Comparison of ENCODE assay signal across 13 cellular contexts in the genomic region with DNA sequence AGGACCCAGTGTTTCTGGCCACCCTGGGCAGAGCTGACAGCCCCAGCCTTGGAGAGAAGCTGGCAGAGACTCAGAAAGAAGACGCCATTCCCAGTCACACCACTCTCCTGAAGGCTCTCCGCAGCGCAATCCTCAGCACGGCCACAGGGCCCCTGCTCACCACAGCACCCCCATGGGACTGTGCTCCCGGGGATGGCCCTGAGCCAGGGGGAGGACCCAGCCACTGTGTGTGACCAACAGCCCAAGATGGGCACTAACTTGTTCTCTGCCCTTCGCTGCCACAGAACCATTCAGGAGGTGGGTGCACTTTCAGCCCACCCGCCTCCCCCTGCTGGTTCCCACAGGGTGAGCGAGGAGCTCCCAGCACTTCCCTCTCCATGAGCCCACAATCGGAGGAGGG. TPM values are rescaled to one million over a fixed set of nuclear protein-coding genes. Genes with fewer than 3 reads are reported as not detected.
DNase-seq lines count a peak whose midpoint lies in the region; ATAC-seq, FAIRE-seq and TF ChIP-seq lines count a peak whose summit lies in the region.
"Had no signal": no experiment of that assay in that cellular context is flagged by ENCODE, and none has a peak within 500 bp of the region (broad histone marks: within the 10 kb centered on the region; RNA-seq: fewer than 3 reads in every experiment).

No MANE protein-coding gene starts in this region.

- no peak overlapping the region for H2AFZ ChIP-seq in HepG2 (ENCODE audit: low read length)

- peaks cover 46% of the 10 kb centered on the region for H3K4me1 ChIP-seq in HepG2 (ENCODE audit: insufficient read depth, low read length)
- no peaks in the 10 kb centered on the region for H3K4me1 ChIP-seq in right lobe of liver

- TF ChIP-seq EP300 in HepG2 (IDR thresholded peaks at IDR 0.05; ENCODE audit: low read depth in 2 of 2, low read length in 2 of 2) (no peak), HepG2 (CRISPR knock-in tag; IDR thresholded peaks at IDR 0.05; ENCODE audit: borderline replicate concordance) (no peak)

- H3K27me3 ChIP-seq in HepG2 (ENCODE audit: control insufficient read depth in 1 of 2, insufficient read depth in 2 of 2, low read length in 2 of 2) (no peaks in the 10 kb centered on the region), right lobe of liver (no peaks in the 10 kb centered on the region)

- no peak overlapping the region for H3K9ac ChIP-seq in HepG2 (ENCODE audit: insufficient read depth, low read depth, low read length)

- intact Hi-C loops in HepG2 (cut with micrococcal nuclease; ENCODE audit: unreplicated experiment) = no loop called here
- intact Hi-C loops in right lobe of liver (cut with DNase I) = no loop called here

- no peak for DNase-seq in HepG2 (ENCODE audit: low spot score)
- no peak for DNase-seq in right lobe of liver
- peak; percentile 79 for DNase-seq in astrocyte of the hippocampus (ENCODE audit: low read depth, low spot score)
- DNase-seq in iPS-NIHi7 (ENCODE audit: extremely low spot score) = peak; percentile 42
- DNase-seq in urothelium cell line (ENCODE audit: low spot score) = peak; percentile 37
- no peak for DNase-seq in GM19239 (ENCODE audit: insufficient read length, low spot score)
- no peak for DNase-seq in activated effector memory CD4-positive, alpha-beta T cell treated with Interleukin-2 at 50 U/mL for 16 hours
- DNase-seq: activated CD8-positive, alpha-beta memory T cell treated with anti-CD3 and anti-CD28 coated beads for 24 hours; NCI-H526; nephron progenitor cell; stimulated activated CD4-positive, alpha-beta T cell treated with anti-CD3 and anti-CD28 coated beads, Interleukin-15, amount 100 ng/mL, for 24 hours; T-cell had no signal

- H3K27ac ChIP-seq in HepG2 (ENCODE audit: extremely low read length, insufficient read depth, low read length) (no peak overlapping the region), right lobe of liver (no peak overlapping the region)

- BruUV-seq in HepG2 (replicated peaks; lab: Mats Ljungman, UMichigan) = no TSS peak

- POLR2A ChIA-PET in HepG2 (lab: Yijun Ruan, JAX) = interaction anchor here (1.5 kb wide), 1 partner anchor 14 kb away, joined by 8 read pairs; no protein-coding TSS in a partner anchor

- FAIRE-seq in HepG2 (lab: Jason Lieb, UNC) = no peak
- no peak for FAIRE-seq in urothelium cell line (lab: Jason Lieb, UNC)
- FAIRE-seq in GM19239 (lab: Jason Lieb, UNC) = no peak

- H3K36me3 ChIP-seq in HepG2 (replicated peaks in 1 of 2; ENCODE audit: control insufficient read depth in 1 of 2, insufficient read depth in 2 of 2, low read length in 2 of 2) = peaks cover 0 to 5% of the 10 kb centered on the region in 2 experiments; a peak in 2 of 5 replicates
- H3K36me3 ChIP-seq in right lobe of liver = no peaks in the 10 kb centered on the region

- peaks cover 45% of the 10 kb centered on the region; the same call in 1 of the 2 replicates for H4K20me1 ChIP-seq in HepG2 (ENCODE audit: insufficient read depth, low read length)

- H3K4me2 ChIP-seq in HepG2 (ENCODE audit: low read depth, low read length) = no peak overlapping the region

- H3K79me2 ChIP-seq in HepG2 (ENCODE audit: insufficient read depth, low read length) = peaks cover 56% of the 10 kb centered on the region

- TF ChIP-seq CTCF in HepG2 (CRISPR knock-in tag; IDR thresholded peaks at IDR 0.05) (no peak), right lobe of liver (IDR thresholded peaks at IDR 0.05) (no peak)

- peak; percentile 42 for ATAC-seq in HepG2
- ATAC-seq in right lobe of liver = no peak
- no peak for ATAC-seq in HG03097 (IDR thresholded peaks at IDR 0.05; ENCODE audit: low FRiP score, unreplicated experiment)
- ATAC-seq: T-cell had no signal

- TF ChIP-seq POLR2A in HepG2 (IDR thresholded peaks at IDR 0.05; ENCODE audit: insufficient read depth in 1 of 2, low read depth in 2 of 2, low read length in 2 of 2) = no peak
- no peak for TF ChIP-seq POLR2A in right lobe of liver (IDR thresholded peaks at IDR 0.05)

- H3K9me3 ChIP-seq in HepG2 (ENCODE audit: low read length) (no peaks in the 10 kb centered on the region), right lobe of liver (no peaks in the 10 kb centered on the region)

- TF ChIP-seq RAD21 in HepG2 (CRISPR knock-in tag; IDR thresholded peaks at IDR 0.05) = no peak

- CTCF ChIA-PET in HepG2 (lab: Yijun Ruan, JAX; ENCODE audit: low intra/inter-chr PET ratio, low total read pairs) = no interaction called here

- in situ Hi-C loops in HepG2 (cut with HindIII; ENCODE audit: extremely low pct_ligation_motif_present, low pct_unique_long_range_greater_than_20kb) = no loop called here

- WGBS in HepG2 (ENCODE audit: low lambda C conversion rate) = 77% methylated on average over 3 of the region's 9 CpGs
- 0% methylated on average over 1 of the region's 9 CpGs for WGBS in right lobe of liver (ENCODE audit: insufficient coverage, low coverage, low lambda C conversion rate, missing lambda C conversion rate)

- no peak overlapping the region for H3K4me3 ChIP-seq in HepG2 (replicated peaks in 1 of 3; ENCODE audit: insufficient read depth in 1 of 3, low read depth in 2 of 3, low read length in 3 of 3)
- no peak overlapping the region for H3K4me3 ChIP-seq in right lobe of liver

TF ChIP-seq in HepG2, 621 proteins besides CTCF, POLR2A, EP300 and RAD21:
- TF ChIP-seq PCBP2 (optimal IDR thresholded peaks at IDR 0.05; ENCODE audit: low read depth, low read length, poor library complexity, severe bottlenecking) (no peak), ZNF331 (CRISPR knock-in tag; IDR thresholded peaks at IDR 0.05) (no peak), ZNF263 (CRISPR knock-in tag; IDR thresholded peaks at IDR 0.05) (peak; percentile 65; the same call in 1 of the 2 replicates)

RNA-seq across cellular contexts. Expression of a gene that starts 57.1 kb away (rescaled TPM):
- total RNA-seq in HepG2 (2016; rRNA removed; fragmentation: Illumina TruSeq; extraction: Trizol) (9.7 and 16.5 TPM in 2 replicates), right lobe of liver (10 to 100 TPM; 11.8 to 23.4 (median 15.4) TPM)
- total RNA-seq in HepG2 (2016; cell fraction: cytosol; rRNA removed; fragmentation: Illumina TruSeq; extraction: Trizol; ENCODE audit: low read depth) = 5.1 and 6.8 TPM in 2 replicates
- total RNA-seq in HepG2 (2016; cell fraction: insoluble cytoplasmic fraction; rRNA removed; fragmentation: Illumina TruSeq; extraction: Trizol) = 10.3 and 17.3 TPM in 2 replicates
- total RNA-seq in HepG2 (2016; cell fraction: membrane; rRNA removed; fragmentation: Illumina TruSeq; extraction: Trizol) = 17.8 and 18.8 TPM in 2 replicates
- 27.1 and 31.3 TPM in 2 replicates for total RNA-seq in HepG2 (2016; cell fraction: nucleus; rRNA removed; fragmentation: Illumina TruSeq; extraction: Trizol)
- 4.9 and 14.0 TPM in 2 replicates for polyA plus RNA-seq in HepG2 (2011; rRNA removed)
- 4.0 and 5.4 TPM in 2 replicates for polyA plus RNA-seq in HepG2 (2011; cell fraction: cytosol; rRNA removed)
- 10.8 and 10.9 TPM in 2 replicates for polyA plus RNA-seq in HepG2 (2011; cell fraction: nucleus; rRNA removed)
- 25.5 and 37.8 TPM in 2 replicates for polyA plus RNA-seq in HepG2 (2012)
- 13.3 and 14.2 TPM in 2 replicates for polyA plus RNA-seq in HepG2 (2016; cell fraction: cytosol; fragmentation: Illumina TruSeq; extraction: Trizol; ENCODE audit: low read depth)
- polyA plus RNA-seq in HepG2 (2016; cell fraction: insoluble cytoplasmic fraction; fragmentation: Illumina TruSeq; extraction: Trizol; ENCODE audit: low read depth) = 30.0 and 42.2 TPM in 2 replicates
- 26.4 and 33.9 TPM in 2 replicates for polyA plus RNA-seq in HepG2 (2016; cell fraction: membrane; fragmentation: Illumina TruSeq; extraction: Trizol; ENCODE audit: low read depth)
- polyA plus RNA-seq in HepG2 (2016; cell fraction: nucleus; fragmentation: Illumina TruSeq; extraction: Trizol; ENCODE audit: insufficient read depth, low read depth) = 35.3 and 41.4 TPM in 2 replicates
- 10.0 and 16.9 TPM in 2 replicates for polyA minus RNA-seq in HepG2 (2011; rRNA and poly(A)+ RNA removed; ENCODE audit: low replicate concordance)
- 15.8 and 19.7 TPM in 2 replicates for polyA minus RNA-seq in HepG2 (2011; cell fraction: cytosol; rRNA and poly(A)+ RNA removed)
- 40.8 and 43.4 TPM in 2 replicates for polyA minus RNA-seq in HepG2 (2011; cell fraction: nucleus; rRNA and poly(A)+ RNA removed)

RNA-seq across cellular contexts. Expression of a gene that starts 57.6 kb away (rescaled TPM):
- total RNA-seq in HepG2 (2016; rRNA removed; fragmentation: Illumina TruSeq; extraction: Trizol) (67.1 and 71.2 TPM in 2 replicates), right lobe of liver (10 to 100 TPM; 24.7 to 42.0 (median 28.8) TPM)
- total RNA-seq in HepG2 (2016; cell fraction: cytosol; rRNA removed; fragmentation: Illumina TruSeq; extraction: Trizol; ENCODE audit: low read depth) = 486 and 562 TPM in 2 replicates
- 65.7 and 69.4 TPM in 2 replicates for total RNA-seq in HepG2 (2016; cell fraction: insoluble cytoplasmic fraction; rRNA removed; fragmentation: Illumina TruSeq; extraction: Trizol)
- total RNA-seq in HepG2 (2016; cell fraction: membrane; rRNA removed; fragmentation: Illumina TruSeq; extraction: Trizol) = 174 and 189 TPM in 2 replicates
- 32.6 and 38.0 TPM in 2 replicates for total RNA-seq in HepG2 (2016; cell fraction: nucleus; rRNA removed; fragmentation: Illumina TruSeq; extraction: Trizol)
- 26.6 and 30.3 TPM in 2 replicates for polyA plus RNA-seq in HepG2 (2011; rRNA removed)
- 17.9 and 21.3 TPM in 2 replicates for polyA plus RNA-seq in HepG2 (2011; cell fraction: cytosol; rRNA removed)
- 9.0 and 9.6 TPM in 2 replicates for polyA plus RNA-seq in HepG2 (2011; cell fraction: nucleus; rRNA removed)
- polyA plus RNA-seq in HepG2 (2012) = 30.1 and 35.9 TPM in 2 replicates
- 31.4 and 32.0 TPM in 2 replicates for polyA plus RNA-seq in HepG2 (2016; cell fraction: cytosol; fragmentation: Illumina TruSeq; extraction: Trizol; ENCODE audit: low read depth)
- polyA plus RNA-seq in HepG2 (2016; cell fraction: insoluble cytoplasmic fraction; fragmentation: Illumina TruSeq; extraction: Trizol; ENCODE audit: low read depth) = 60.4 and 64.7 TPM in 2 replicates
- polyA plus RNA-seq in HepG2 (2016; cell fraction: membrane; fragmentation: Illumina TruSeq; extraction: Trizol; ENCODE audit: low read depth) = 47.6 and 54.1 TPM in 2 replicates
- 32.3 and 34.4 TPM in 2 replicates for polyA plus RNA-seq in HepG2 (2016; cell fraction: nucleus; fragmentation: Illumina TruSeq; extraction: Trizol; ENCODE audit: insufficient read depth, low read depth)
- 45.8 and 74.7 TPM in 2 replicates for polyA minus RNA-seq in HepG2 (2011; rRNA and poly(A)+ RNA removed; ENCODE audit: low replicate concordance)
- 54.3 and 55.8 TPM in 2 replicates for polyA minus RNA-seq in HepG2 (2011; cell fraction: cytosol; rRNA and poly(A)+ RNA removed)
- polyA minus RNA-seq in HepG2 (2011; cell fraction: nucleus; rRNA and poly(A)+ RNA removed) = 34.1 and 34.2 TPM in 2 replicates

Comparison
In these comparisons a context has a peak if more than half of its experiments do, and no peak if none do; other contexts are left out.
1. DNase-seq: peak in astrocyte of the hippocampus (single experiment), iPS-NIHi7 (single experiment) and urothelium cell line (single experiment); none in HepG2 (single experiment), right lobe of liver (0 of 3), GM19239 (single experiment) and activated effector memory CD4-positive, alpha-beta T cell treated with Interleukin-2 at 50 U/mL for 16 hours (single experiment).